Comparison of ENCODE assay signal across 12 cellular contexts in the genomic region with DNA sequence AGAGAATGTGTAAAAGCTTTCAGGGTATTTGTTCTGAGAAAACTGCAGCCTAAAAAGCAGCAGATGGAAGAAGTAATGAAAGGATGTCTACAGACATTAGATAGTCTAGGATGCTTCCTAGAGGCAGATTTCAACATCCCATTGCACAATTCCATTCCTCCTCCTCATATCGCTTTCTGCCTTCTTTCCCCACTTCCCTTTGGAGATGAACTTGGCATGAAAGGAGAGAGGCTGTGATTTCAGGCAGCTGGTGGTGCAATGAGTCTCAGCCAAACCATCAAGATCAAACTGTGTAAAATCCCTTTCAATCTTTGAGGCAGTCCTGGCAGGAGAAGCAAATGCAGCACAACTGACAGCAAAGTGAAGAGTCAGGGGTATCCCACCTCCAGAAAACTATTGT.
DNase-seq lines count a peak whose midpoint lies in the region; ATAC-seq and TF ChIP-seq lines count a peak whose summit lies in the region.
"Had no signal": no experiment of that assay in that cellular context is flagged by ENCODE, and none has a peak within 500 bp of the region (broad histone marks: within the 10 kb centered on the region; RNA-seq: fewer than 3 reads in every experiment).

No MANE protein-coding gene starts in this region.

- no peaks in the 10 kb centered on the region for H3K9me3 ChIP-seq in adipocyte (ENCODE audit: control insufficient read depth, low read length)
- H3K9me3 ChIP-seq in gastroesophageal sphincter: no peaks in the 10 kb centered on the region

- intact Hi-C loops in sciatic nerve (cut with DNase I): no loop called here

- H3K9ac ChIP-seq in adipocyte (ENCODE audit: low read length): peak overlapping the region; percentile 9

- DNase-seq in GM04504 (ENCODE audit: low read depth) (peak; percentile 82), adipocyte (ENCODE audit: low read depth) (peak; percentile 96), sciatic nerve (ENCODE audit: low spot score) (no peak), NCI-H1417 (lab: John Stamatoyannopoulos, UW) (no peak)
- DNase-seq: central memory CD4-positive, alpha-beta T cell; DND-41; midbrain; stimulated activated CD4-positive, alpha-beta T cell treated with anti-CD3 and anti-CD28 coated beads, Interleukin-15, amount 100 ng/mL, for 24 hours had no signal

- H3K36me3 ChIP-seq in adipocyte (ENCODE audit: control insufficient read depth, insufficient read depth, low read length, severe bottlenecking) (no peaks in the 10 kb centered on the region), gastroesophageal sphincter (no peaks in the 10 kb centered on the region)

- H3K27me3 ChIP-seq in adipocyte (replicated peaks; ENCODE audit: control insufficient read depth, insufficient read depth, low read length): no peaks in the 10 kb centered on the region
- no peaks in the 10 kb centered on the region for H3K27me3 ChIP-seq in gastroesophageal sphincter

- TF ChIP-seq POLR2A in gastroesophageal sphincter (IDR thresholded peaks at IDR 0.05) (no peak), GM18505 (IDR thresholded peaks at IDR 0.05; ENCODE audit: borderline replicate concordance, extremely low read depth, insufficient read depth, insufficient read length) (no peak)

- ATAC-seq in gastroesophageal sphincter: peak; percentile 94
- ATAC-seq in sciatic nerve: peak; percentile 98
- ATAC-seq in HG03108 (IDR thresholded peaks at IDR 0.05; ENCODE audit: unreplicated experiment): no peak
- no peak for ATAC-seq in GM18505 (IDR thresholded peaks at IDR 0.05; ENCODE audit: unreplicated experiment)
- ATAC-seq: stimulated activated memory B cell treated with anti-CD40 and anti-IgM and Interleukin-4, amounts not matched to agents 10 μg/mL and 1 μg/mL and 100 μg/mL, for 72 hours had no signal

- H3K4me1 ChIP-seq in adipocyte (ENCODE audit: control insufficient read depth, insufficient read depth, low read length) (peaks cover 8% of the 10 kb centered on the region), gastroesophageal sphincter (peaks cover 0 to 8% (median 0%) of the 10 kb centered on the region in 3 donors)

- no peak for TF ChIP-seq CTCF in gastroesophageal sphincter (IDR thresholded peaks at IDR 0.05)

- TF ChIP-seq EP300 in gastroesophageal sphincter (IDR thresholded peaks at IDR 0.05): no peak

- WGBS in gastroesophageal sphincter (ENCODE audit: low coverage in 1 of 2), 2 donors: 56% methylated on average over 1 of the region's 1 CpG; no CpG with 5 or more reads in 1 of the 2 donors

- H3K27ac ChIP-seq in gastroesophageal sphincter: peak overlapping the region in 1 of 4 donors; percentile 1

- H3K4me3 ChIP-seq in adipocyte (ENCODE audit: low read length) (no peak overlapping the region), gastroesophageal sphincter (no peak overlapping the region)

Comparison
In these comparisons a context has a peak if more than half of its experiments do, and no peak if none do; other contexts are left out.
1. DNase-seq: peak in GM04504 (single experiment) and adipocyte (single experiment); none in sciatic nerve (single experiment) and NCI-H1417 (0 of 3).
2. ATAC-seq: peak in gastroesophageal sphincter (single experiment) and sciatic nerve (single experiment); none in HG03108 (single experiment) and GM18505 (single experiment).